In the genomic region with DNA sequence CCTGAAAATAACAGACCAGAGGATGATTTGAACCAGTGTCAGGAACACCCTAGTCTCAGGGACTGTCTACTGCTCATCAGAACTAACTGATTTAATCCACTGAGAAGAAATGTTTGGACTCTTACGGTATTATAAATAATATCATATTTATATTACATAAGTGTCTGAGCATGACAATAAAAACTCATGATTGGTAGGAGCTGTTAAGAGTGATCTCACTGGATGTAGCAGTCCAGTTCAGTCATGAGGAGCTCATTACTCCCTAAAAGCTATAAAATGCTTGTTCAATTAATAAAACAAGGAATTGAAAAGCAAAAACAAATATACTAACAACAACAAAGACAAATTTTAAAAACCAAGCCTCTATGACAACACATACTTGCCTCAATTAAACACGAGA, we compare ENCODE assay signal across 38 cellular contexts.
"Had no signal": no experiment of that assay in that cellular context is flagged by ENCODE, and none has a peak within 500 bp of the region (broad histone marks: within the 10 kb centered on the region; RNA-seq: fewer than 3 reads in every experiment).

No MANE protein-coding gene starts in this region.

- H3K27ac ChIP-seq: Peyer's patch, VCaP had no signal

- DNase-seq: activated B cell treated with CpG ODN at 0.5 μM for 24 hours; activated CD4-positive, alpha-beta memory T cell treated with anti-CD3 and anti-CD28 coated beads for 36 hours; activated CD4-positive, alpha-beta T cell treated with anti-CD3 and anti-CD28 coated beads for 4 hours; activated CD4-positive, alpha-beta T cell treated with anti-CD3 and anti-CD28 coated beads, Interleukin-2, amount 50 U/mL, for 1 hour; activated CD4-positive, CD25-positive, alpha-beta regulatory T cell treated with anti-CD3 and anti-CD28 coated beads, Interleukin-2, amount 50 U/mL, for 72 hours; activated CD8-positive, alpha-beta memory T cell treated with anti-CD3 and anti-CD28 coated beads for 24 hours; activated CD8-positive, alpha-beta memory T cell treated with anti-CD3 and anti-CD28 coated beads, Interleukin-2, amount 10 ng/mL, durations not matched to agents 7 days and 5 days; activated CD8-positive, alpha-beta memory T cell treated with anti-CD3 and anti-CD28 coated beads, Interleukin-2, amount 50 U/mL, for 48 hours; activated effector memory CD4-positive, alpha-beta T cell treated with anti-CD3 and anti-CD28 coated beads, Interleukin-2, amount 50 U/mL, for 16 hours; activated naive CD4-positive, alpha-beta T cell treated with Interleukin-2 at 50 U/mL for 16 hours; activated naive CD8-positive, alpha-beta T cell treated with anti-CD3 and anti-CD28 coated beads, Interleukin-2, amount 10 ng/mL, durations not matched to agents 7 days and 5 days; activated T-cell treated with anti-CD3 and anti-CD28 coated beads, Interleukin-2, amount 50 U/mL, for 48 hours; anterior cingulate cortex; caudate nucleus; cerebellar nuclear complex; NCI-H1092 treated with DMSO at 0.1 percent for 48 hours; NCI-H1417; NCI-H146; NCI-H187; NCI-H2029 treated with DMSO at 0.1 percent for 48 hours; NCI-H2107; NCI-H2171; NCI-H446; NCI-H510A treated with DMSO at 0.1 percent for 48 hours; NCI-H526 treated with DMSO at 0.1 percent for 48 hours; NCI-H774; Peyer's patch; RPMI8226; SIG-M5; T-cell; T-helper 17 cell; T-helper 9 cell had no signal

- H3K4me3 Mint-ChIP-seq: activated B cell treated with CpG ODN at 0.5 μM for 24 hours; activated CD4-positive, alpha-beta memory T cell treated with anti-CD3 and anti-CD28 coated beads for 36 hours; activated CD8-positive, alpha-beta memory T cell treated with anti-CD3 and anti-CD28 coated beads, Interleukin-2, amount 10 ng/mL, durations not matched to agents 7 days and 5 days; activated naive CD4-positive, alpha-beta T cell treated with anti-CD3 and anti-CD28 coated beads, Interleukin-2, amount 50 U/mL, for 24 hours; activated naive CD8-positive, alpha-beta T cell treated with anti-CD3 and anti-CD28 coated beads, Interleukin-2, amount 10 ng/mL, durations not matched to agents 7 days and 5 days; brain; T-cell; T-helper 17 cell had no signal

- H3K36me3 ChIP-seq: Peyer's patch had no signal

- H3K4me1 Mint-ChIP-seq: activated B cell treated with CpG ODN at 0.5 μM for 24 hours; activated CD8-positive, alpha-beta memory T cell treated with anti-CD3 and anti-CD28 coated beads, Interleukin-2, amount 10 ng/mL, durations not matched to agents 7 days and 5 days; activated naive CD4-positive, alpha-beta T cell treated with anti-CD3 and anti-CD28 coated beads, Interleukin-2, amount 50 U/mL, for 24 hours; activated naive CD8-positive, alpha-beta T cell treated with anti-CD3 and anti-CD28 coated beads, Interleukin-2, amount 10 ng/mL, durations not matched to agents 7 days and 5 days; brain; T-cell; T-helper 17 cell had no signal

- H3K9me3 Mint-ChIP-seq: activated CD4-positive, alpha-beta memory T cell treated with anti-CD3 and anti-CD28 coated beads for 36 hours had no signal

- H3K4me3 ChIP-seq: K562, Peyer's patch had no signal

- H3K27me3 ChIP-seq: Peyer's patch had no signal

- H3K9me3 ChIP-seq: Peyer's patch had no signal

- H3K27ac Mint-ChIP-seq: activated B cell treated with CpG ODN at 0.5 μM for 24 hours; activated CD4-positive, alpha-beta memory T cell treated with anti-CD3 and anti-CD28 coated beads for 36 hours; activated CD8-positive, alpha-beta memory T cell treated with anti-CD3 and anti-CD28 coated beads, Interleukin-2, amount 10 ng/mL, durations not matched to agents 7 days and 5 days; activated naive CD4-positive, alpha-beta T cell treated with anti-CD3 and anti-CD28 coated beads, Interleukin-2, amount 50 U/mL, for 24 hours; activated naive CD8-positive, alpha-beta T cell treated with anti-CD3 and anti-CD28 coated beads, Interleukin-2, amount 10 ng/mL, durations not matched to agents 7 days and 5 days; brain; T-cell; T-helper 17 cell had no signal

- ATAC-seq: activated CD8-positive, alpha-beta memory T cell treated with anti-CD3 and anti-CD28 coated beads, Interleukin-2, amount 10 ng/mL, durations not matched to agents 7 days and 5 days; K562; Right ventricle myocardium inferior; SK-N-SH treated with all-trans-retinoic acid at 6 μM for 48 hours; T-cell; T-helper 17 cell had no signal

- H3K4me1 ChIP-seq: Peyer's patch had no signal

- H3K36me3 Mint-ChIP-seq: activated CD4-positive, alpha-beta memory T cell treated with anti-CD3 and anti-CD28 coated beads for 36 hours; activated CD8-positive, alpha-beta memory T cell treated with anti-CD3 and anti-CD28 coated beads, Interleukin-2, amount 10 ng/mL, durations not matched to agents 7 days and 5 days; activated naive CD8-positive, alpha-beta T cell treated with anti-CD3 and anti-CD28 coated beads, Interleukin-2, amount 10 ng/mL, durations not matched to agents 7 days and 5 days; brain; T-cell had no signal
